ENCODE assay signal across 10 cellular contexts in the genomic region with DNA sequence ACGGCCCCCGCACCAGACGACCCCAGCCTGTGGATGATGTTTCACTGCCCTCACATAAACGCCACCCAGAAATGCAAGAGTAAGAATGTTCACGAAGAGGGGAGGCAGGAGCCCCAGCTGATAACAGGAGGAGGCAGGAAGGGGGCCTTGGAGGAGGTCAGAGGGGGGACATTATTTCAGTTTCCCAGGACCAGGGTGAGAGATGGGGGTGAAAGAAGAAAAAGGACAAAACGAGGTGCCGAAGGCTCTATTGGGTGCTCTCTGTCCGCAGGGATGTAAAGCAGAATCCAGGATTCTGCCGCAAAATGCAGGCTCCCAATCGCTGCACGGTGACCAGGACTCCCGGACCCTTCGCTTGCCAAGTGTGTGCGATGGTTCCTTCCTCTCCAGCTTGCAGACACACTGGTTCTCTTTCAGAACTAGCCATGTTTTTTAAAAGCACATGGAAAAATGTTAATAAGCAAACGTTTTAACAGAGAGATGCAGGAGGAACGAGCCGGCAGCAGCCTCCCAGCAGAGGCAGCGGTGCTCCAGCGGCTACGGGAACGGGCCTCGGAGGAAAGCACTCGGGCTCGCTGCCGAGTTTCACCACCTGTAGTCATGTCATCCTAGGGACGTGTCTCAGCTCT.
DNase-seq lines count a peak whose midpoint lies in the region; ATAC-seq and TF ChIP-seq lines count a peak whose summit lies in the region.
"Had no signal": no experiment of that assay in that cellular context is flagged by ENCODE, and none has a peak within 500 bp of the region (broad histone marks: within the 10 kb centered on the region; RNA-seq: fewer than 3 reads in every experiment).

No MANE protein-coding gene starts in this region.

- H3K27ac Mint-ChIP-seq in stimulated activated naive B cell treated with anti-CD40 and anti-IgM and Interleukin-4, amounts not matched to agents 10 μg/mL and 1 μg/mL and 100 μg/mL, for 72 hours, result no peak overlapping the region

- ATAC-seq in stimulated activated naive B cell treated with anti-CD40 and anti-IgM and Interleukin-4, amounts not matched to agents 10 μg/mL and 1 μg/mL and 100 μg/mL, for 72 hours (replicated peaks), result peak; percentile 16 to 17
- ATAC-seq in GM21381 (IDR thresholded peaks at IDR 0.05; ENCODE audit: unreplicated experiment), result no peak

- peaks cover 9 to 19% of the 10 kb centered on the region in 2 donors for H3K4me1 Mint-ChIP-seq in stimulated activated naive B cell treated with anti-CD40 and anti-IgM and Interleukin-4, amounts not matched to agents 10 μg/mL and 1 μg/mL and 100 μg/mL, for 72 hours

- peaks cover 0 to 3% of the 10 kb centered on the region in 2 donors for H3K36me3 Mint-ChIP-seq in stimulated activated naive B cell treated with anti-CD40 and anti-IgM and Interleukin-4, amounts not matched to agents 10 μg/mL and 1 μg/mL and 100 μg/mL, for 72 hours

- peak; percentile 63 for DNase-seq in DMS 273 (lab: John Stamatoyannopoulos, UW; ENCODE audit: unreplicated experiment)
- no peak for DNase-seq in DMS 273 treated with DMSO at 0.1 percent for 48 hours (lab: John Stamatoyannopoulos, UW)
- DNase-seq in WERI-Rb-1, result peak; percentile 63
- DNase-seq in stimulated activated naive B cell treated with anti-CD40 and anti-IgM and Interleukin-4, amounts not matched to agents 10 μg/mL and 1 μg/mL and 100 μg/mL, for 72 hours, result no peak
- DNase-seq in effector CD8-positive, alpha-beta T cell (lab: John Stamatoyannopoulos, UW), result no peak
- DNase-seq in stimulated activated naive CD4-positive, alpha-beta T cell (lab: John Stamatoyannopoulos, UW), result no peak

- peak; percentile 76 for TF ChIP-seq CTCF in WERI-Rb-1 (IDR thresholded peaks at IDR 0.05; ENCODE audit: low read depth, low read length)

- H3K27ac ChIP-seq in WERI-Rb-1, result peak overlapping the region; percentile 51
- no peak overlapping the region for H3K27ac ChIP-seq in iPS-20b (ENCODE audit: low read length)
- H3K27ac ChIP-seq: 22Rv1, HL-60 had no signal

- peak overlapping the region; percentile 45; the same call in 1 of the 2 replicates for H3K9ac ChIP-seq in iPS-20b (ENCODE audit: low read depth, low read length)

- H3K27me3 ChIP-seq in WERI-Rb-1 (ENCODE audit: insufficient read depth, low read depth, severe bottlenecking) (no peaks in the 10 kb centered on the region), iPS-20b (ENCODE audit: insufficient read depth, low read length) (peaks cover 50% of the 10 kb centered on the region)

- no peaks in the 10 kb centered on the region for H3K9me3 Mint-ChIP-seq in stimulated activated naive B cell treated with anti-CD40 and anti-IgM and Interleukin-4, amounts not matched to agents 10 μg/mL and 1 μg/mL and 100 μg/mL, for 72 hours

- peaks cover 16 to 17% of the 10 kb centered on the region in 2 donors for H3K27me3 Mint-ChIP-seq in stimulated activated naive B cell treated with anti-CD40 and anti-IgM and Interleukin-4, amounts not matched to agents 10 μg/mL and 1 μg/mL and 100 μg/mL, for 72 hours

- H3K36me3 ChIP-seq in WERI-Rb-1 (no peaks in the 10 kb centered on the region), iPS-20b (ENCODE audit: insufficient read depth, low read depth, low read length) (no peaks in the 10 kb centered on the region)

- H3K9me3 ChIP-seq in WERI-Rb-1 (ENCODE audit: severe bottlenecking) (peaks cover 5% of the 10 kb centered on the region), iPS-20b (ENCODE audit: insufficient read depth, low read depth, low read length) (no peaks in the 10 kb centered on the region)

- H3K4me3 Mint-ChIP-seq in stimulated activated naive B cell treated with anti-CD40 and anti-IgM and Interleukin-4, amounts not matched to agents 10 μg/mL and 1 μg/mL and 100 μg/mL, for 72 hours, result peak overlapping the region; percentile 85 to 87

- H3K4me3 ChIP-seq in WERI-Rb-1 (ENCODE audit: low read depth, low read length) (peak overlapping the region; percentile 65), iPS-20b (ENCODE audit: low read length) (peak overlapping the region; percentile 72)

- peaks cover 14% of the 10 kb centered on the region; the same call in 1 of the 2 replicates for H3K4me1 ChIP-seq in iPS-20b (ENCODE audit: insufficient read depth, low read length)

Comparison
In these comparisons a context has a peak if more than half of its experiments do, and no peak if none do; other contexts are left out.
1. DNase-seq: peak in DMS 273 (single experiment) and WERI-Rb-1 (single experiment); none in DMS 273 treated with DMSO at 0.1 percent for 48 hours (single experiment), stimulated activated naive B cell treated with anti-CD40 and anti-IgM and Interleukin-4, amounts not matched to agents 10 μg/mL and 1 μg/mL and 100 μg/mL, for 72 hours (single experiment), effector CD8-positive, alpha-beta T cell (single experiment) and stimulated activated naive CD4-positive, alpha-beta T cell (0 of 6).